12 cellular contexts compared by ENCODE assay signal in genomic region chr16:72380283-72380682, GRCh38.
"Had no signal": no experiment of that assay in that cellular context is flagged by ENCODE, and none has a peak within 500 bp of the region (broad histone marks: within the 10 kb centered on the region; RNA-seq: fewer than 3 reads in every experiment).

No MANE protein-coding gene starts in this region.

- ATAC-seq: activated T-helper 17 cell treated with anti-CD3 and anti-CD28 coated beads, Interleukin-2, amount 50 U/mL, for 72 hours; natural killer cell treated with Interleukin-12 subunit alpha and Interleukin-12 subunit beta and Interleukin-15 and Interleukin-18, amount 100 ng/mL, for 72 hours; stimulated activated naive CD8-positive, alpha-beta T cell treated with anti-CD3 and anti-CD28 coated beads, Interleukin-15, amount 100 ng/mL, for 72 hours had no signal

- H3K27me3 Mint-ChIP-seq: activated CD4-positive, alpha-beta T cell treated with anti-CD3 and anti-CD28 coated beads, Interleukin-2, amount 10 ng/mL, durations not matched to agents 7 days and 5 days; activated naive CD4-positive, alpha-beta T cell treated with anti-CD3 and anti-CD28 coated beads, Interleukin-2, amount 10 ng/mL, durations not matched to agents 7 days and 5 days; activated T-helper 17 cell treated with anti-CD3 and anti-CD28 coated beads, Interleukin-2, amount 50 U/mL, for 72 hours; natural killer cell treated with Interleukin-12 subunit alpha and Interleukin-12 subunit beta and Interleukin-15 and Interleukin-18, amount 100 ng/mL, for 72 hours; stimulated activated naive CD8-positive, alpha-beta T cell treated with anti-CD3 and anti-CD28 coated beads, Interleukin-15, amount 100 ng/mL, for 72 hours had no signal

- H3K27ac Mint-ChIP-seq: activated CD4-positive, alpha-beta T cell treated with anti-CD3 and anti-CD28 coated beads, Interleukin-2, amount 10 ng/mL, durations not matched to agents 7 days and 5 days; activated naive CD4-positive, alpha-beta T cell treated with anti-CD3 and anti-CD28 coated beads, Interleukin-2, amount 10 ng/mL, durations not matched to agents 7 days and 5 days; activated T-helper 17 cell treated with anti-CD3 and anti-CD28 coated beads, Interleukin-2, amount 50 U/mL, for 72 hours; natural killer cell treated with Interleukin-12 subunit alpha and Interleukin-12 subunit beta and Interleukin-15 and Interleukin-18, amount 100 ng/mL, for 72 hours; stimulated activated naive CD8-positive, alpha-beta T cell treated with anti-CD3 and anti-CD28 coated beads, Interleukin-15, amount 100 ng/mL, for 72 hours; T-helper 1 cell treated with Interleukin-12 subunit alpha and Interleukin-12 subunit beta and Interleukin-4 antibody, amounts not matched to agents 30 μg/mL and 1 μg/mL, for 36 hours had no signal

- DNase-seq: activated CD4-positive, alpha-beta T cell treated with anti-CD3 and anti-CD28 coated beads, Interleukin-2, amount 10 ng/mL, durations not matched to agents 7 days and 5 days; activated CD4-positive, CD25-positive, alpha-beta regulatory T cell; activated naive CD4-positive, alpha-beta T cell treated with anti-CD3 and anti-CD28 coated beads, Interleukin-2, amount 10 ng/mL, durations not matched to agents 7 days and 5 days; activated T-cell treated with anti-CD3 and anti-CD28 coated beads for 4 hours; adrenal gland; stimulated activated CD4-positive, alpha-beta T cell treated with anti-CD3 and anti-CD28 coated beads, Interleukin-4, amount 100 ng/mL, for 4 hours; stimulated activated naive CD8-positive, alpha-beta T cell treated with anti-CD3 and anti-CD28 coated beads, Interleukin-15, amount 100 ng/mL, for 72 hours had no signal

- H3K9me3 ChIP-seq: adrenal gland, breast epithelium, thoracic aorta had no signal

- H3K4me3 Mint-ChIP-seq: activated CD4-positive, alpha-beta T cell treated with anti-CD3 and anti-CD28 coated beads, Interleukin-2, amount 10 ng/mL, durations not matched to agents 7 days and 5 days; activated naive CD4-positive, alpha-beta T cell treated with anti-CD3 and anti-CD28 coated beads, Interleukin-2, amount 10 ng/mL, durations not matched to agents 7 days and 5 days; activated T-helper 17 cell treated with anti-CD3 and anti-CD28 coated beads, Interleukin-2, amount 50 U/mL, for 72 hours; natural killer cell treated with Interleukin-12 subunit alpha and Interleukin-12 subunit beta and Interleukin-15 and Interleukin-18, amount 100 ng/mL, for 72 hours; stimulated activated naive CD8-positive, alpha-beta T cell treated with anti-CD3 and anti-CD28 coated beads, Interleukin-15, amount 100 ng/mL, for 72 hours; T-helper 1 cell treated with Interleukin-12 subunit alpha and Interleukin-12 subunit beta and Interleukin-4 antibody, amounts not matched to agents 30 μg/mL and 1 μg/mL, for 36 hours had no signal

- H3K4me3 ChIP-seq: adrenal gland, breast epithelium, thoracic aorta had no signal

- H3K36me3 Mint-ChIP-seq: activated naive CD4-positive, alpha-beta T cell treated with anti-CD3 and anti-CD28 coated beads, Interleukin-2, amount 10 ng/mL, durations not matched to agents 7 days and 5 days; natural killer cell treated with Interleukin-12 subunit alpha and Interleukin-12 subunit beta and Interleukin-15 and Interleukin-18, amount 100 ng/mL, for 72 hours had no signal

- H3K9me3 Mint-ChIP-seq: activated CD4-positive, alpha-beta T cell treated with anti-CD3 and anti-CD28 coated beads, Interleukin-2, amount 10 ng/mL, durations not matched to agents 7 days and 5 days; activated naive CD4-positive, alpha-beta T cell treated with anti-CD3 and anti-CD28 coated beads, Interleukin-2, amount 10 ng/mL, durations not matched to agents 7 days and 5 days; activated T-helper 17 cell treated with anti-CD3 and anti-CD28 coated beads, Interleukin-2, amount 50 U/mL, for 72 hours; natural killer cell treated with Interleukin-12 subunit alpha and Interleukin-12 subunit beta and Interleukin-15 and Interleukin-18, amount 100 ng/mL, for 72 hours; stimulated activated naive CD8-positive, alpha-beta T cell treated with anti-CD3 and anti-CD28 coated beads, Interleukin-15, amount 100 ng/mL, for 72 hours; T-helper 1 cell treated with Interleukin-12 subunit alpha and Interleukin-12 subunit beta and Interleukin-4 antibody, amounts not matched to agents 30 μg/mL and 1 μg/mL, for 36 hours had no signal

- H3K36me3 ChIP-seq: adrenal gland, breast epithelium, thoracic aorta had no signal

- H3K4me1 Mint-ChIP-seq: activated CD4-positive, alpha-beta T cell treated with anti-CD3 and anti-CD28 coated beads, Interleukin-2, amount 10 ng/mL, durations not matched to agents 7 days and 5 days; activated naive CD4-positive, alpha-beta T cell treated with anti-CD3 and anti-CD28 coated beads, Interleukin-2, amount 10 ng/mL, durations not matched to agents 7 days and 5 days; activated T-helper 17 cell treated with anti-CD3 and anti-CD28 coated beads, Interleukin-2, amount 50 U/mL, for 72 hours; stimulated activated naive CD8-positive, alpha-beta T cell treated with anti-CD3 and anti-CD28 coated beads, Interleukin-15, amount 100 ng/mL, for 72 hours had no signal

- H3K27me3 ChIP-seq: adrenal gland, breast epithelium had no signal

- H3K4me1 ChIP-seq: adrenal gland, breast epithelium had no signal

- H3K27ac ChIP-seq: adrenal gland, breast epithelium, thoracic aorta had no signal
